In the genomic region with DNA sequence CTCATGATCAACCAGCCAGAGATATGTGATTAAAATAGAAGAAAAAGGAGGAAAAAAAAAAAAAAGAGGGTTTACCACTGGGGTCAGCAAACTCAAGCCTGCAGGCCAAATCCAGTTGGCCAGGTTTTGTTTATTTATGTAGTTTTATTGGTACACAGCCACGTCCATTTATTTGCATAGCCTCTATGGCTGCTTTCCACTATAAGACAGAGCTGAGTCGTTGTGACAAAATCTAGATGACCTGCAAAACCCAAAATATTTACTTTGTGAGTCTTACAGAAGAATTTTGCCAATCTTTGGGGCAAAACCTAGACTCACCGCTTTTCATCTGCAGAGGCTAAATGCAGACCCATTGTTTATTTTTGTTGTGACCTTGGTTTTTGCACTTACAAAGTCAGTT, we compare ENCODE assay signal across 26 cellular contexts.
"Had no signal": no experiment of that assay in that cellular context is flagged by ENCODE, and none has a peak within 500 bp of the region (broad histone marks: within the 10 kb centered on the region; RNA-seq: fewer than 3 reads in every experiment).

No MANE protein-coding gene starts in this region.

- DNase-seq: activated CD4-positive, alpha-beta T cell treated with anti-CD3 and anti-CD28 coated beads, Interleukin-2, amount 10 ng/mL, durations not matched to agents 24 days and 14 days; activated CD8-positive, alpha-beta memory T cell treated with anti-CD3 and anti-CD28 coated beads, Interleukin-2, amount 10 ng/mL, durations not matched to agents 7 days and 5 days; activated CD8-positive, alpha-beta T cell treated with anti-CD3 and anti-CD28 coated beads for 36 hours; activated effector memory CD4-positive, alpha-beta T cell treated with anti-CD3 and anti-CD28 coated beads, Interleukin-2, amount 50 U/mL, for 16 hours; activated naive CD4-positive, alpha-beta T cell treated with anti-CD3 and anti-CD28 coated beads, Interleukin-2, amount 10 ng/mL, durations not matched to agents 7 days and 5 days; activated naive CD8-positive, alpha-beta T cell treated with anti-CD3 and anti-CD28 coated beads, Interleukin-2, amount 50 U/mL, for 24 hours; activated T-cell treated with anti-CD3 and anti-CD28 coated beads for 4 hours; body of pancreas; effector CD4-positive, alpha-beta T cell; hypothalamus; left ventricle myocardium superior; mammary epithelial cell; pancreas; psoas muscle; right cardiac atrium; stimulated activated CD4-positive, alpha-beta T cell treated with anti-CD3 and anti-CD28 coated beads, Interleukin-12 subunit alpha, Interleukin-12 subunit beta, amount 100 ng/mL, for 4 hours; stimulated activated CD4-positive, alpha-beta T cell treated with anti-CD3 and anti-CD28 coated beads, Interleukin-1b, Interleukin-23, amount 100 ng/mL, for 48 hours; stomach; T-helper 17 cell; trophoblast cell; uterus had no signal

- H3K36me3 Mint-ChIP-seq: activated CD8-positive, alpha-beta memory T cell treated with anti-CD3 and anti-CD28 coated beads, Interleukin-2, amount 10 ng/mL, durations not matched to agents 7 days and 5 days; activated naive CD4-positive, alpha-beta T cell treated with anti-CD3 and anti-CD28 coated beads, Interleukin-2, amount 10 ng/mL, durations not matched to agents 7 days and 5 days; mesothelial cell of epicardium; natural killer cell treated with Interleukin-12 subunit alpha and Interleukin-12 subunit beta and Interleukin-15 and Interleukin-18, amount 100 ng/mL, for 72 hours had no signal

- H3K27me3 ChIP-seq: body of pancreas, pancreas, stomach, suprapubic skin, uterus had no signal

- H3K27me3 Mint-ChIP-seq: activated CD4-positive, alpha-beta T cell treated with anti-CD3 and anti-CD28 coated beads, Interleukin-2, amount 10 ng/mL, durations not matched to agents 24 days and 14 days; activated CD8-positive, alpha-beta memory T cell treated with anti-CD3 and anti-CD28 coated beads, Interleukin-2, amount 10 ng/mL, durations not matched to agents 7 days and 5 days; activated CD8-positive, alpha-beta T cell treated with anti-CD3 and anti-CD28 coated beads for 36 hours; natural killer cell treated with Interleukin-12 subunit alpha and Interleukin-12 subunit beta and Interleukin-15 and Interleukin-18, amount 100 ng/mL, for 72 hours had no signal

- H3K4me3 ChIP-seq: body of pancreas, pancreas, psoas muscle, stomach, suprapubic skin, uterus had no signal

- H3K4me1 Mint-ChIP-seq: activated CD4-positive, alpha-beta T cell treated with anti-CD3 and anti-CD28 coated beads, Interleukin-2, amount 10 ng/mL, durations not matched to agents 24 days and 14 days; activated CD8-positive, alpha-beta memory T cell treated with anti-CD3 and anti-CD28 coated beads, Interleukin-2, amount 10 ng/mL, durations not matched to agents 7 days and 5 days; activated naive CD4-positive, alpha-beta T cell treated with anti-CD3 and anti-CD28 coated beads, Interleukin-2, amount 10 ng/mL, durations not matched to agents 7 days and 5 days; activated naive CD8-positive, alpha-beta T cell treated with anti-CD3 and anti-CD28 coated beads, Interleukin-2, amount 50 U/mL, for 24 hours; T-helper 17 cell had no signal

- H3K4me1 ChIP-seq: body of pancreas, pancreas, psoas muscle, stomach, suprapubic skin, uterus had no signal

- H3K9me3 ChIP-seq: body of pancreas, pancreas, psoas muscle, stomach, suprapubic skin, uterus had no signal

- ATAC-seq: activated CD4-positive, CD25-positive, alpha-beta regulatory T cell treated with anti-CD3 and anti-CD28 coated beads, Interleukin-2, amount 50 U/mL, for 24 hours; activated CD8-positive, alpha-beta memory T cell treated with anti-CD3 and anti-CD28 coated beads, Interleukin-2, amount 10 ng/mL, durations not matched to agents 7 days and 5 days; activated CD8-positive, alpha-beta T cell treated with anti-CD3 and anti-CD28 coated beads for 36 hours; activated naive CD8-positive, alpha-beta T cell treated with anti-CD3 and anti-CD28 coated beads, Interleukin-2, amount 50 U/mL, for 24 hours; body of pancreas; left ventricle myocardium superior; natural killer cell treated with Interleukin-12 subunit alpha and Interleukin-12 subunit beta and Interleukin-15 and Interleukin-18, amount 100 ng/mL, for 72 hours; pancreas; psoas muscle; right cardiac atrium; T-helper 17 cell had no signal

- H3K36me3 ChIP-seq: pancreas, stomach, suprapubic skin, uterus had no signal

- H3K27ac Mint-ChIP-seq: activated CD4-positive, alpha-beta T cell treated with anti-CD3 and anti-CD28 coated beads, Interleukin-2, amount 10 ng/mL, durations not matched to agents 24 days and 14 days; activated CD8-positive, alpha-beta memory T cell treated with anti-CD3 and anti-CD28 coated beads, Interleukin-2, amount 10 ng/mL, durations not matched to agents 7 days and 5 days; activated CD8-positive, alpha-beta T cell treated with anti-CD3 and anti-CD28 coated beads for 36 hours; activated naive CD4-positive, alpha-beta T cell treated with anti-CD3 and anti-CD28 coated beads, Interleukin-2, amount 10 ng/mL, durations not matched to agents 7 days and 5 days; activated naive CD8-positive, alpha-beta T cell treated with anti-CD3 and anti-CD28 coated beads, Interleukin-2, amount 50 U/mL, for 24 hours; dendritic cell treated with granulocyte-macrophage colony-stimulating factor and Interleukin-4, amounts not matched to agents 40 ng/mL and 50 ng/mL, for 4 days; mesothelial cell of epicardium; natural killer cell treated with Interleukin-12 subunit alpha and Interleukin-12 subunit beta and Interleukin-15 and Interleukin-18, amount 100 ng/mL, for 72 hours; T-helper 17 cell had no signal

- H3K27ac ChIP-seq: body of pancreas, pancreas, psoas muscle, stomach, suprapubic skin, uterus had no signal

- H3K9me3 Mint-ChIP-seq: activated CD4-positive, alpha-beta T cell treated with anti-CD3 and anti-CD28 coated beads, Interleukin-2, amount 10 ng/mL, durations not matched to agents 24 days and 14 days; activated CD8-positive, alpha-beta T cell treated with anti-CD3 and anti-CD28 coated beads for 36 hours; activated naive CD8-positive, alpha-beta T cell treated with anti-CD3 and anti-CD28 coated beads, Interleukin-2, amount 50 U/mL, for 24 hours; dendritic cell treated with granulocyte-macrophage colony-stimulating factor and Interleukin-4, amounts not matched to agents 40 ng/mL and 50 ng/mL, for 4 days; mesothelial cell of epicardium had no signal

- H3K4me3 Mint-ChIP-seq: activated CD4-positive, alpha-beta T cell treated with anti-CD3 and anti-CD28 coated beads, Interleukin-2, amount 10 ng/mL, durations not matched to agents 24 days and 14 days; activated CD8-positive, alpha-beta memory T cell treated with anti-CD3 and anti-CD28 coated beads, Interleukin-2, amount 10 ng/mL, durations not matched to agents 7 days and 5 days; activated CD8-positive, alpha-beta T cell treated with anti-CD3 and anti-CD28 coated beads for 36 hours; activated naive CD4-positive, alpha-beta T cell treated with anti-CD3 and anti-CD28 coated beads, Interleukin-2, amount 10 ng/mL, durations not matched to agents 7 days and 5 days; activated naive CD8-positive, alpha-beta T cell treated with anti-CD3 and anti-CD28 coated beads, Interleukin-2, amount 50 U/mL, for 24 hours; dendritic cell treated with granulocyte-macrophage colony-stimulating factor and Interleukin-4, amounts not matched to agents 40 ng/mL and 50 ng/mL, for 4 days; mesothelial cell of epicardium; natural killer cell treated with Interleukin-12 subunit alpha and Interleukin-12 subunit beta and Interleukin-15 and Interleukin-18, amount 100 ng/mL, for 72 hours; T-helper 17 cell had no signal
